Comparison of ENCODE assay signal across 19 cellular contexts in genomic region chr5:105195765-105196164, GRCh38.
DNase-seq lines count a peak whose midpoint lies in the region; ATAC-seq, FAIRE-seq and TF ChIP-seq lines count a peak whose summit lies in the region.
"Had no signal": no experiment of that assay in that cellular context is flagged by ENCODE, and none has a peak within 500 bp of the region (broad histone marks: within the 10 kb centered on the region; RNA-seq: fewer than 3 reads in every experiment).

No MANE protein-coding gene starts in this region.

- POLR2A ChIA-PET in HepG2 (lab: Yijun Ruan, JAX): no interaction called here

- intact Hi-C loops in HepG2 (cut with micrococcal nuclease; ENCODE audit: unreplicated experiment) (no loop called here), right lobe of liver (cut with DNase I) (no loop called here)

- no peak overlapping the region for H3K4me2 ChIP-seq in HepG2 (ENCODE audit: low read depth, low read length)
- H3K4me2 ChIP-seq: BLaER1 had no signal

- no peaks in the 10 kb centered on the region for H4K20me1 ChIP-seq in HepG2 (ENCODE audit: insufficient read depth, low read length)
- H4K20me1 ChIP-seq: BLaER1 had no signal

- CTCF ChIA-PET in HepG2 (lab: Yijun Ruan, JAX; ENCODE audit: low intra/inter-chr PET ratio, low total read pairs): no interaction called here

- no peak overlapping the region for H3K9ac ChIP-seq in HepG2 (ENCODE audit: insufficient read depth, low read depth, low read length)
- H3K9ac ChIP-seq: BLaER1 had no signal

- TF ChIP-seq CTCF in HepG2 (CRISPR knock-in tag; IDR thresholded peaks at IDR 0.05) (no peak), right lobe of liver (IDR thresholded peaks at IDR 0.05) (no peak)

- TF ChIP-seq EP300 in HepG2 (IDR thresholded peaks at IDR 0.05; ENCODE audit: low read depth in 2 of 2, low read length in 2 of 2) (no peak), HepG2 (CRISPR knock-in tag; IDR thresholded peaks at IDR 0.05; ENCODE audit: borderline replicate concordance) (no peak)

- H3K27me3 ChIP-seq in HepG2 (ENCODE audit: control insufficient read depth in 1 of 2, insufficient read depth in 2 of 2, low read length in 2 of 2): no peaks in the 10 kb centered on the region
- H3K27me3 ChIP-seq in right lobe of liver: no peaks in the 10 kb centered on the region
- H3K27me3 ChIP-seq: BLaER1 had no signal

- H3K79me2 ChIP-seq in HepG2 (ENCODE audit: insufficient read depth, low read length): no peaks in the 10 kb centered on the region

- TF ChIP-seq RAD21 in HepG2 (CRISPR knock-in tag; IDR thresholded peaks at IDR 0.05): no peak

- in situ Hi-C loops in HepG2 (cut with HindIII; ENCODE audit: extremely low pct_ligation_motif_present, low pct_unique_long_range_greater_than_20kb): no loop called here

- no peaks in the 10 kb centered on the region for H3K9me3 ChIP-seq in HepG2 (ENCODE audit: low read length)
- no peaks in the 10 kb centered on the region for H3K9me3 ChIP-seq in right lobe of liver
- H3K9me3 ChIP-seq: BLaER1, Caco-2, HAP-1 had no signal

- BruUV-seq in HepG2 (replicated peaks; lab: Mats Ljungman, UMichigan): no TSS peak

- H3K36me3 ChIP-seq in HepG2 (replicated peaks in 1 of 2; ENCODE audit: control insufficient read depth in 1 of 2, insufficient read depth in 2 of 2, low read length in 2 of 2) (no peaks in the 10 kb centered on the region), right lobe of liver (no peaks in the 10 kb centered on the region)
- H3K36me3 ChIP-seq: BLaER1, HAP-1 had no signal

- H2AFZ ChIP-seq in HepG2 (ENCODE audit: low read length): no peak overlapping the region

- ATAC-seq in HepG2 (no peak), right lobe of liver (no peak), HG02981 (IDR thresholded peaks at IDR 0.05; ENCODE audit: unreplicated experiment) (no peak)
- ATAC-seq: CD8-positive, alpha-beta T cell had no signal

- H3K4me3 ChIP-seq in HepG2 (replicated peaks in 1 of 3; ENCODE audit: insufficient read depth in 1 of 3, low read depth in 2 of 3, low read length in 3 of 3) (no peak overlapping the region), right lobe of liver (no peak overlapping the region)
- H3K4me3 ChIP-seq: BLaER1, HAP-1 had no signal

- DNase-seq in HepG2 (ENCODE audit: low spot score): no peak
- DNase-seq in right lobe of liver: no peak
- DNase-seq in amniotic stem cell (lab: John Stamatoyannopoulos, UW): no peak
- DNase-seq: 8988T; Caco-2; CD4-positive, CD25-positive, alpha-beta regulatory T cell; CD8-positive, alpha-beta T cell; DMS153; DND-41; GOT3; HFFc6 had no signal

- H3K27ac ChIP-seq in HepG2 (ENCODE audit: extremely low read length, insufficient read depth, low read length): no peak overlapping the region
- H3K27ac ChIP-seq in right lobe of liver: no peak overlapping the region
- H3K27ac ChIP-seq: BLaER1, C4-2B had no signal

- FAIRE-seq in HepG2 (lab: Jason Lieb, UNC): no peak
- FAIRE-seq in colon (lab: Jason Lieb, UNC): peak; percentile 77
- FAIRE-seq in islet of Langerhans (lab: Jason Lieb, UNC): peak; percentile 80
- FAIRE-seq: GM12892, H54 had no signal

- no peak for TF ChIP-seq POLR2A in HepG2 (IDR thresholded peaks at IDR 0.05; ENCODE audit: insufficient read depth in 1 of 2, low read depth in 2 of 2, low read length in 2 of 2)
- no peak for TF ChIP-seq POLR2A in right lobe of liver (IDR thresholded peaks at IDR 0.05)

- H3K4me1 ChIP-seq in HepG2 (ENCODE audit: insufficient read depth, low read length) (no peaks in the 10 kb centered on the region), right lobe of liver (no peaks in the 10 kb centered on the region)
- H3K4me1 ChIP-seq: BLaER1, Caco-2 had no signal

TF ChIP-seq in HepG2, 621 proteins besides CTCF, POLR2A, EP300 and RAD21:
- no peak for TF ChIP-seq SP1 (IDR thresholded peaks at IDR 0.05)
- no peak for TF ChIP-seq SP1 (CRISPR knock-in tag; IDR thresholded peaks at IDR 0.05)
- TF ChIP-seq, protein P1, sequence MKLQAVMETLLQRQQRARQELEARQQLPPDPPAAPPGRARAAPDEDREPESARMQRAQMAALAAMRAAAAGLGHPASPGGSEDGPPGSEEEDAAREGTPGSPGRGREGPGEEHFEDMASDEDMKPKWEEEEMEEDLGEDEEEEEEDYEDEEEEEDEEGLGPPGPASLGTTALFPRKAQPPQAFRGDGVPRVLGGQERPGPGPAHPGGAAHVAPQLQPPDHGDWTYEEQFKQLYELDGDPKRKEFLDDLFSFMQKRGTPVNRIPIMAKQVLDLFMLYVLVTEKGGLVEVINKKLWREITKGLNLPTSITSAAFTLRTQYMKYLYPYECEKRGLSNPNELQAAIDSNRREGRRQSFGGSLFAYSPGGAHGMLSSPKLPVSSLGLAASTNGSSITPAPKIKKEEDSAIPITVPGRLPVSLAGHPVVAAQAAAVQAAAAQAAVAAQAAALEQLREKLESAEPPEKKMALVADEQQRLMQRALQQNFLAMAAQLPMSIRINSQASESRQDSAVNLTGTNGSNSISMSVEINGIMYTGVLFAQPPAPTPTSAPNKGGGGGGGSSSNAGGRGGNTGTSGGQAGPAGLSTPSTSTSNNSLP (IDR thresholded peaks at IDR 0.05; ENCODE audit: low read depth, low read length): no peak
- TF ChIP-seq POGZ (CRISPR knock-in tag; IDR thresholded peaks at IDR 0.05): no peak
- TF ChIP-seq RFXAP (CRISPR knock-in tag; IDR thresholded peaks at IDR 0.05; ENCODE audit: borderline replicate concordance): no peak
- TF ChIP-seq BCL6 (CRISPR knock-in tag; IDR thresholded peaks at IDR 0.05): no peak
- TF ChIP-seq MAFK (conservative IDR thresholded peaks at IDR 0.05 in 1 of 2, IDR thresholded peaks at IDR 0.05 in 1 of 2; ENCODE audit: low read length in 2 of 2): peak; percentile 35 to 80; a peak in 3 of 4 replicates
- no peak for TF ChIP-seq TAF1 (CRISPR knock-in tag; IDR thresholded peaks at IDR 0.05)
- no peak for TF ChIP-seq ZNF83 (CRISPR knock-in tag; IDR thresholded peaks at IDR 0.05; ENCODE audit: borderline replicate concordance)
- no peak for TF ChIP-seq ZFP37 (CRISPR knock-in tag; IDR thresholded peaks at IDR 0.05; ENCODE audit: borderline replicate concordance)
- TF ChIP-seq ZNF121 (CRISPR knock-in tag; IDR thresholded peaks at IDR 0.05): no peak
- TF ChIP-seq PRDM10 (CRISPR knock-in tag; IDR thresholded peaks at IDR 0.05; ENCODE audit: low read depth): no peak
- TF ChIP-seq ZMYM3 (CRISPR knock-in tag; IDR thresholded peaks at IDR 0.05): no peak
- peak; percentile 65; the same call in 1 of the 2 replicates for TF ChIP-seq MAFF (IDR thresholded peaks at IDR 0.05; ENCODE audit: low read depth, low read length)
- TF ChIP-seq NR3C1 (CRISPR knock-in tag; IDR thresholded peaks at IDR 0.05): no peak
- TF ChIP-seq ZNF3 (CRISPR knock-in tag; IDR thresholded peaks at IDR 0.05): no peak
